In the genomic region with DNA sequence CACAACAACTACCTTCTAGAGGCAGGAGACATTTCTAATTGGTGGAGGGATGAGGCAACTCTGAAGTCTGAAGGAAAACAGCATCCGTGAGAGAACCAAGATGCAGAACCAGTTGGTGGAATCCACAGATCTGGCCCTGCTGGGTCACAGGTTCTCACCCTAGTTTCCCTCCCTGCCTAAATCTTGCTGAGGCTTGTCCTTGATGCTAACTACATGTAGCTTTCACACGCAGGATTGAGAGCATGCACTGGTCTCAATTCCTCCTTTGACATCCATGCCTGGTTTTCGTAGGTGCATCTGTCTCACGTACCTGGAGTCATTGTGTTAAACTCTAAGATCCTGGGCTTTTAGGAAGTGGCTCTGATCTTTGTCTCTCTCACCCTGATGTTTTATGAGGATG, we compare ENCODE assay signal across 30 cellular contexts. TPM values are rescaled to one million over a fixed set of nuclear protein-coding genes. Genes with fewer than 3 reads are reported as not detected.
DNase-seq lines count a peak whose midpoint lies in the region; ATAC-seq and TF ChIP-seq lines count a peak whose summit lies in the region.
"Had no signal": no experiment of that assay in that cellular context is flagged by ENCODE, and none has a peak within 500 bp of the region (broad histone marks: within the 10 kb centered on the region; RNA-seq: fewer than 3 reads in every experiment).

No MANE protein-coding gene starts in this region.

- peaks cover 21% of the 10 kb centered on the region for H3K36me3 Mint-ChIP-seq in WTC11
- H3K36me3 Mint-ChIP-seq: CD4-positive, alpha-beta memory T cell; memory B cell had no signal

- peak overlapping the region; percentile 33 for H3K4me3 Mint-ChIP-seq in WTC11
- H3K4me3 Mint-ChIP-seq: activated T-cell treated with anti-CD3 and anti-CD28 coated beads, Interleukin-2, amount 50 U/mL, for 72 hours; B cell; CD4-positive, alpha-beta memory T cell; central memory CD8-positive, alpha-beta T cell; memory B cell had no signal

- no peaks in the 10 kb centered on the region for H3K9me3 ChIP-seq in osteoblast (ENCODE audit: low read depth, low read length)
- H3K9me3 ChIP-seq: right atrium auricular region, thoracic aorta had no signal

- H3K27me3 Mint-ChIP-seq in WTC11 (ENCODE audit: low read depth), result peaks cover 8% of the 10 kb centered on the region; the same call in 1 of the 2 replicates
- H3K27me3 Mint-ChIP-seq: CD4-positive, alpha-beta memory T cell; central memory CD8-positive, alpha-beta T cell; memory B cell had no signal

- H3K4me3 ChIP-seq in H7 (ENCODE audit: insufficient read depth, low read depth, low read length) (no peak overlapping the region), osteoblast (ENCODE audit: insufficient read depth, low read length) (no peak overlapping the region)
- H3K4me3 ChIP-seq: right atrium auricular region, thoracic aorta had no signal

- DNase-seq in H7, result peak; percentile 35
- no peak for DNase-seq in WTC11 (ENCODE audit: low spot score)
- peak; percentile 80 to 87 for DNase-seq in foreskin keratinocyte
- DNase-seq in osteoblast (ENCODE audit: insufficient read length, low spot score, missing footprints), result no peak
- DNase-seq in activated effector memory CD4-positive, alpha-beta T cell treated with Interleukin-2 at 50 U/mL for 16 hours, result no peak
- no peak for DNase-seq in NCI-H2227 (lab: John Stamatoyannopoulos, UW; ENCODE audit: unreplicated experiment)
- no peak for DNase-seq in NCI-H1105 treated with DMSO at 0.1 percent for 48 hours (lab: John Stamatoyannopoulos, UW)
- DNase-seq: activated CD4-positive, alpha-beta T cell treated with anti-CD3 and anti-CD28 coated beads, Interleukin-2, amount 50 U/mL, for 4 hours; activated naive CD4-positive, alpha-beta T cell; activated T-cell treated with anti-CD3 and anti-CD28 coated beads, Interleukin-2, amount 50 U/mL, for 72 hours; CD4-positive, alpha-beta memory T cell; GOT3; hippocampal formation; NCI-H187; NCI-H510A treated with DMSO at 0.1 percent for 48 hours; stimulated activated CD4-positive, alpha-beta T cell treated with anti-CD3 and anti-CD28 coated beads, Interleukin-1b, Interleukin-23, amount 100 ng/mL, for 48 hours; stimulated activated naive CD8-positive, alpha-beta T cell treated with anti-CD3 and anti-CD28 coated beads, Interleukin-15, Interleukin-2, amounts not matched to agents 100 U/mL and 50 U/mL, for 24 hours; T-helper 2 cell had no signal

- peak overlapping the region; percentile 94 for H3K27ac ChIP-seq in foreskin keratinocyte
- H3K27ac ChIP-seq in osteoblast (ENCODE audit: low read depth, low read length), result no peak overlapping the region
- H3K27ac ChIP-seq: HL-60, right atrium auricular region, thoracic aorta had no signal

- no peak overlapping the region for H3K4me2 ChIP-seq in osteoblast (ENCODE audit: insufficient read depth, low read length)

- POLR2A ChIA-PET in WTC11 (lab: Charles Lee), result interaction anchor here (1.5 to 4.7 kb wide), 2 partner anchors 11 to 14 kb away, joined by 3 to 73 read pairs; partner anchors contain the start of gene F2RL1

- H4K20me1 ChIP-seq in osteoblast (ENCODE audit: insufficient read depth, low read length), result no peaks in the 10 kb centered on the region

- H3K4me1 ChIP-seq in foreskin keratinocyte (peaks cover 54% of the 10 kb centered on the region), osteoblast (ENCODE audit: insufficient read depth, low read length) (peaks cover 27% of the 10 kb centered on the region)
- H3K4me1 ChIP-seq: right atrium auricular region had no signal

- TF ChIP-seq CTCF in WTC11 (IDR thresholded peaks at IDR 0.05), result no peak
- TF ChIP-seq CTCF in foreskin keratinocyte (conservative IDR thresholded peaks at IDR 0.05), result no peak
- no peak for TF ChIP-seq CTCF in osteoblast (IDR thresholded peaks at IDR 0.05; ENCODE audit: extremely low read depth, low read depth, low read length)

- H3K79me2 ChIP-seq in osteoblast (ENCODE audit: insufficient read depth, low read length), result no peaks in the 10 kb centered on the region

- peak overlapping the region; percentile 99 for H3K27ac Mint-ChIP-seq in WTC11
- H3K27ac Mint-ChIP-seq: activated T-cell treated with anti-CD3 and anti-CD28 coated beads, Interleukin-2, amount 50 U/mL, for 72 hours; B cell; CD4-positive, alpha-beta memory T cell; memory B cell had no signal

- H3K36me3 ChIP-seq in H7 (replicated peaks; ENCODE audit: control insufficient read depth, insufficient read depth, low read length), result no peaks in the 10 kb centered on the region
- no peaks in the 10 kb centered on the region for H3K36me3 ChIP-seq in osteoblast (ENCODE audit: insufficient read depth, low read length)
- H3K36me3 ChIP-seq: right atrium auricular region, thoracic aorta had no signal

- CTCF ChIA-PET in WTC11 (lab: Charles Lee), result interaction anchor here (0.7 to 3.5 kb wide), 2 partner anchors 34 to 92 kb away, joined by 3 to 34 read pairs; no protein-coding TSS in a partner anchor

- H3K4me1 Mint-ChIP-seq in WTC11, result peaks cover 50% of the 10 kb centered on the region
- H3K4me1 Mint-ChIP-seq: B cell; central memory CD8-positive, alpha-beta T cell; memory B cell had no signal

- H2AFZ ChIP-seq in osteoblast (ENCODE audit: low read length), result peak overlapping the region; percentile 57

- peaks cover 12% of the 10 kb centered on the region for H3K9me3 Mint-ChIP-seq in WTC11
- H3K9me3 Mint-ChIP-seq: activated T-cell treated with anti-CD3 and anti-CD28 coated beads, Interleukin-2, amount 50 U/mL, for 72 hours; CD4-positive, alpha-beta memory T cell; central memory CD8-positive, alpha-beta T cell; memory B cell had no signal

- no peak for ATAC-seq in WTC11
- ATAC-seq in foreskin keratinocyte, result no peak
- no peak for ATAC-seq in GM19455 (IDR thresholded peaks at IDR 0.05; ENCODE audit: unreplicated experiment)
- ATAC-seq: activated CD4-positive, CD25-positive, alpha-beta regulatory T cell treated with anti-CD3 and anti-CD28 coated beads, Interleukin-2, amount 50 U/mL, for 24 hours; activated T-cell treated with anti-CD3 and anti-CD28 coated beads, Interleukin-2, amount 50 U/mL, for 72 hours; HepG2; left lobe of liver; stimulated activated naive CD8-positive, alpha-beta T cell treated with anti-CD3 and anti-CD28 coated beads, Interleukin-15, Interleukin-2, amounts not matched to agents 100 U/mL and 50 U/mL, for 24 hours had no signal

- H3K27me3 ChIP-seq in H7 (ENCODE audit: control insufficient read depth, insufficient read depth, low read length) (no peaks in the 10 kb centered on the region), foreskin keratinocyte (no peaks in the 10 kb centered on the region), osteoblast (ENCODE audit: insufficient read depth, low read length) (no peaks in the 10 kb centered on the region)
- H3K27me3 ChIP-seq: right atrium auricular region had no signal

TF ChIP-seq in WTC11, 78 proteins besides CTCF, POLR2A, EP300 and RAD21:
- TF ChIP-seq PRDM15 (CRISPR knock-in tag; IDR thresholded peaks at IDR 0.05) (peak; percentile 96), FOXJ3 (CRISPR knock-in tag; IDR thresholded peaks at IDR 0.05; ENCODE audit: borderline replicate concordance) (no peak)

RNA-seq across cellular contexts. Expression of gene F2RL1, which starts 9.7 kb away (rescaled TPM):
- 40.7 and 56.0 TPM in 2 replicates for total RNA-seq in H7 (2014; rRNA removed; shearing (Covaris generic))
- total RNA-seq in WTC11 (2021) (37.3 to 38.9 TPM (median 37.5 TPM) in 3 replicates), foreskin keratinocyte (72.4 and 77.5 TPM in 2 replicates), osteoblast (1.8 and 5.3 TPM in 2 replicates)
- polyA plus RNA-seq in foreskin keratinocyte, result 32.8 and 36.8 TPM in 2 replicates

RNA-seq across cellular contexts. Expression of gene S100Z, which starts 40.7 kb away (rescaled TPM):
- 1.1 and 1.6 TPM in 2 replicates for total RNA-seq in H7 (2014; rRNA removed; shearing (Covaris generic))
- not detected in 3 replicates for total RNA-seq in WTC11 (2021)
- total RNA-seq in foreskin keratinocyte, result not detected in 2 replicates
- not detected in 2 replicates for polyA plus RNA-seq in foreskin keratinocyte
- not detected in 2 replicates for total RNA-seq in osteoblast
- total RNA-seq: HepG2, left lobe of liver, LHCN-M2, neural crest cell, right atrium auricular region, thoracic aorta had no signal

Comparison
In these comparisons a context has a peak if more than half of its experiments do, and no peak if none do; other contexts are left out.
1. DNase-seq: peak in H7 (single experiment) and foreskin keratinocyte (2 of 2); none in WTC11 (single experiment), osteoblast (single experiment), activated effector memory CD4-positive, alpha-beta T cell treated with Interleukin-2 at 50 U/mL for 16 hours (single experiment), NCI-H2227 (single experiment) and NCI-H1105 treated with DMSO at 0.1 percent for 48 hours (single experiment).